Comparison of ENCODE assay signal across 8 cellular contexts in the genomic region with DNA sequence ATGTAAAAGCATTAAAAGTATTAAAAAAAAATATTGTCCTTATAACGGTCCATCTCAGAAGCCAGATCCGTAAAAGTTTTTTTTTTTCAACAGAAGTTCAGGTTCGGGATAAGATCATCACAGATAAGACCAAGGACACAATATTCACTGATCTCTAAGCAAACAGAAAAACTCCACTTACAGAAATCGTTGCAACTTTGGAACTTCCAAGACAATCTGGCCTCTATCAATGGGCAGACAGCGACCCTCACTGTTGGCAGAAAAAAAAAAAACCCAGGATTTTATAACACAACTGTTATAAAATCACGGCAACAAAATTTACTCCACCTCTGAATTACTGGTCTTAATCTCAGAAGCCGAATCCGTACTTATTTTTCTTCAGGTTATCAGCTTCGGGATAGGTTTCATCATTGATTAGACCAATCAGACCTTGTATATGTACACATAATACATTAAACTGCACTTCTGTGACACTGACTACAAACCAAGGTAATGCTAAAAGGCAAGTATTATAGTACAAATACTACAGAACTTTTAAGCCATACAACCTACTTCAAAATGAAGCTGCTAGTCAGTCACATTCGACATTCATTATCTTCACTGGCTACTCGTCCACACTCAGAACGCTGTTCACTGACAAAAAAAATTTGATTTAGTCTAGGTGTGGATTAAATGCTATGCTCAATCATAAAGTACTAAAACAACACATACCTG. TPM values are rescaled to one million over a fixed set of nuclear protein-coding genes. Genes with fewer than 3 reads are reported as not detected.
DNase-seq lines count a peak whose midpoint lies in the region; ATAC-seq and TF ChIP-seq lines count a peak whose summit lies in the region.

No MANE protein-coding gene starts in this region.

- DNase-seq in heart left ventricle (no peak), left cardiac atrium (no peak), foreskin fibroblast (peak in 1 of 2 donors; percentile 17), T1000 (lab: John Stamatoyannopoulos, UW) (no peak), cortex of kidney (lab: John Stamatoyannopoulos, UW) (no peak), NCI-H2171 (lab: John Stamatoyannopoulos, UW) (no peak)

- WGBS in heart left ventricle, 4 donors: 0 to 1% (median 0%) methylated on average over 12 of the region's 12 CpGs

- H3K27ac ChIP-seq in heart left ventricle (peak overlapping the region in 9 of 12 donors; percentile 82 to 95 (median 92)), rectal smooth muscle tissue (ENCODE audit: low read depth, low read length) (peak overlapping the region; percentile 95)

- peaks cover 58% of the 10 kb centered on the region for H3K36me3 Mint-ChIP-seq in T-helper 1 cell treated with Interleukin-12 subunit alpha and Interleukin-12 subunit beta and Interleukin-4 antibody, amounts not matched to agents 30 μg/mL and 1 μg/mL, for 36 hours (ENCODE audit: low read depth)

- H3K4me1 Mint-ChIP-seq in T-helper 1 cell treated with Interleukin-12 subunit alpha and Interleukin-12 subunit beta and Interleukin-4 antibody, amounts not matched to agents 30 μg/mL and 1 μg/mL, for 36 hours (ENCODE audit: low read depth): peaks cover 59% of the 10 kb centered on the region

- no peaks in the 10 kb centered on the region for H3K9me3 ChIP-seq in heart left ventricle

- no peaks in the 10 kb centered on the region for H3K27me3 Mint-ChIP-seq in T-helper 1 cell treated with Interleukin-12 subunit alpha and Interleukin-12 subunit beta and Interleukin-4 antibody, amounts not matched to agents 30 μg/mL and 1 μg/mL, for 36 hours (ENCODE audit: low read depth)

- H3K27me3 ChIP-seq in heart left ventricle: no peaks in the 10 kb centered on the region
- H3K27me3 ChIP-seq in rectal smooth muscle tissue (ENCODE audit: control insufficient read depth, insufficient read depth, low read length): no peaks in the 10 kb centered on the region

- H3K36me3 ChIP-seq in heart left ventricle (peaks cover 0 to 24% (median 0%) of the 10 kb centered on the region in 9 donors), rectal smooth muscle tissue (ENCODE audit: control insufficient read depth, insufficient read depth, low read length) (peaks cover 3% of the 10 kb centered on the region)

- H3K4me1 ChIP-seq in heart left ventricle (peaks cover 0 to 49% (median 25%) of the 10 kb centered on the region in 12 donors), rectal smooth muscle tissue (ENCODE audit: control insufficient read depth, insufficient read depth, low read length) (peaks cover 13% of the 10 kb centered on the region)

- no peak for TF ChIP-seq POLR2A in heart left ventricle (IDR thresholded peaks at IDR 0.05)

- H3K9me3 Mint-ChIP-seq in T-helper 1 cell treated with Interleukin-12 subunit alpha and Interleukin-12 subunit beta and Interleukin-4 antibody, amounts not matched to agents 30 μg/mL and 1 μg/mL, for 36 hours: peaks cover 6% of the 10 kb centered on the region

- peak overlapping the region; percentile 87 for H3K9ac ChIP-seq in rectal smooth muscle tissue (ENCODE audit: low read length)

- peak overlapping the region; percentile 94 for H3K4me3 Mint-ChIP-seq in T-helper 1 cell treated with Interleukin-12 subunit alpha and Interleukin-12 subunit beta and Interleukin-4 antibody, amounts not matched to agents 30 μg/mL and 1 μg/mL, for 36 hours

- H3K27ac Mint-ChIP-seq in T-helper 1 cell treated with Interleukin-12 subunit alpha and Interleukin-12 subunit beta and Interleukin-4 antibody, amounts not matched to agents 30 μg/mL and 1 μg/mL, for 36 hours: peak overlapping the region; percentile 96

- intact Hi-C loops in heart left ventricle (cut with DNase I) (loop anchor here in 7 of 10 donors (2.0 to 10.0 kb wide), 8 partner anchors 33 to 1730 kb away; partner anchors contain the start of genes SNX14 (in 4 of the 7), CFAP206 (in 1 of the 7) and ZNF292 (in 1 of the 7)), left cardiac atrium (cut with DNase I) (loop anchor here (5.0 kb wide), 2 partner anchors 35 to 85 kb away; partner anchors contain the start of genes SNX14 (in 1 of the 2) and SYNCRIP (in 1 of the 2))

- no peak for ATAC-seq in heart left ventricle
- no peak for ATAC-seq in left cardiac atrium

- TF ChIP-seq CTCF in heart left ventricle (IDR thresholded peaks at IDR 0.05): peak in 7 of 12 donors; percentile 22 to 56 (median 40)
- no peak for TF ChIP-seq CTCF in foreskin fibroblast (IDR thresholded peaks at IDR 0.05; ENCODE audit: low read depth, low read length)

- H3K4me3 ChIP-seq in heart left ventricle (peak overlapping the region; percentile 63 to 93 (median 84)), foreskin fibroblast (ENCODE audit: low read depth in 1 of 2, low read length in 2 of 2) (peak overlapping the region; percentile 83 to 93), rectal smooth muscle tissue (ENCODE audit: low read length) (peak overlapping the region; percentile 98)

RNA-seq across cellular contexts. Expression of gene SYNCRIP, which starts 34.7 kb away (rescaled TPM):
- total RNA-seq in heart left ventricle: 10 to 100 TPM; 28.4 to 71.0 (median 59.0) TPM
- 10 to 100 TPM; 23.7 to 51.3 TPM for polyA plus RNA-seq in heart left ventricle
- 10 to 100 TPM; 48.7 to 84.9 TPM for total RNA-seq in left cardiac atrium
